Comparison of ENCODE assay signal across 1 cellular context in the genomic region with DNA sequence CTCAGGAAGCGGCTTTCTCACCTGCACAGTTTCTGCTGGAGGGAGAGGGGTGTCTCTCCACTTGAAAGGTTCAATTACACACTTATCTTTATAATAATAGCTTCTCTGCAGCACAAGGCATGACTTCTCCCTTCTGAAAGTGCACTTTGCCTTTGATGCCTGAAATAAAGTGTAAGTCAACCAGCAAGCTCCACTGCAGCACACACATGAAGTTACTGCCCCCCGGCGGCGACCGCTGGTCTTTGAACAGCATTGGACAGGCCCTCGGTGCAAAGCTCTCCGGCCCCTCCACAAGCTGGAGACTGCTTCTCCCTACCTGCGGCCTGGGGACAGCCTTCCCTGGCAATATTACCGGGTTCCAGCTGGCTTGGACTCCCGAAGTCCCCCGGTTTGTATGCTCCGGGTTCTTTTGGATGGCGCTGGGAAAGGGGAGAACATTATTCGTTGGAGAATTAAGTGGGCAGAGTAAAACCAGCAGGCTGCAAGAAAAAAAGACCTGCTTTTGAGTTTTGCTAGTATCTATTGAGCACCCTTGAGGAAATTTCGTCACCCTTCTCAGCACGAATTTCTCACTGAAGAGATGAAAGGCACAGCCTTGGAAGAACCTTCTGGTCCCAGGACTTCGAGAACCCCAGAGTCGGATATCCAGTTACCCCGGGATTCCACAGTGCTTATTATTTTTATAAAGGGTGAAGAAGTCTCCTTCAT.
TF ChIP-seq lines count a peak whose summit lies in the region.

No MANE protein-coding gene starts in this region.

TF ChIP-seq in HEK293, 187 proteins besides CTCF, POLR2A, EP300 and RAD21 (continued from another document):
- TF ChIP-seq, protein P1, sequence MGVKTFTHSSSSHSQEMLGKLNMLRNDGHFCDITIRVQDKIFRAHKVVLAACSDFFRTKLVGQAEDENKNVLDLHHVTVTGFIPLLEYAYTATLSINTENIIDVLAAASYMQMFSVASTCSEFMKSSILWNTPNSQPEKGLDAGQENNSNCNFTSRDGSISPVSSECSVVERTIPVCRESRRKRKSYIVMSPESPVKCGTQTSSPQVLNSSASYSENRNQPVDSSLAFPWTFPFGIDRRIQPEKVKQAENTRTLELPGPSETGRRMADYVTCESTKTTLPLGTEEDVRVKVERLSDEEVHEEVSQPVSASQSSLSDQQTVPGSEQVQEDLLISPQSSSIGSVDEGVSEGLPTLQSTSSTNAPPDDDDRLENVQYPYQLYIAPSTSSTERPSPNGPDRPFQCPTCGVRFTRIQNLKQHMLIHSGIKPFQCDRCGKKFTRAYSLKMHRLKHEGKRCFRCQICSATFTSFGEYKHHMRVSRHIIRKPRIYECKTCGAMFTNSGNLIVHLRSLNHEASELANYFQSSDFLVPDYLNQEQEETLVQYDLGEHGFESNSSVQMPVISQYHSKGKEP (tag by site-specific recombination; IDR thresholded peaks at IDR 0.05) = no peak
- TF ChIP-seq ZNF184 (tag by site-specific recombination; IDR thresholded peaks at IDR 0.05) (no peak), ZNF747 (tag by site-specific recombination; IDR thresholded peaks at IDR 0.05) (no peak), ZNF555 (tag by site-specific recombination; conservative IDR thresholded peaks at IDR 0.05) (no peak), ZNF521 (tag by site-specific recombination; IDR thresholded peaks at IDR 0.05) (no peak), ZNF426 (tag by site-specific recombination; IDR thresholded peaks at IDR 0.05) (no peak), WT1 (tag by site-specific recombination; IDR thresholded peaks at IDR 0.05) (no peak), ZNF785 (tag by site-specific recombination; IDR thresholded peaks at IDR 0.05) (no peak), ZNF24 (tag by site-specific recombination; IDR thresholded peaks at IDR 0.05) (no peak), ZNF704 (tag by site-specific recombination; IDR thresholded peaks at IDR 0.05) (no peak), ZNF621 (tag by site-specific recombination; IDR thresholded peaks at IDR 0.05) (no peak), ZNF175 (tag by site-specific recombination; IDR thresholded peaks at IDR 0.05) (no peak)
